Comparison of ENCODE assay signal across 1 cellular context in the genomic region with DNA sequence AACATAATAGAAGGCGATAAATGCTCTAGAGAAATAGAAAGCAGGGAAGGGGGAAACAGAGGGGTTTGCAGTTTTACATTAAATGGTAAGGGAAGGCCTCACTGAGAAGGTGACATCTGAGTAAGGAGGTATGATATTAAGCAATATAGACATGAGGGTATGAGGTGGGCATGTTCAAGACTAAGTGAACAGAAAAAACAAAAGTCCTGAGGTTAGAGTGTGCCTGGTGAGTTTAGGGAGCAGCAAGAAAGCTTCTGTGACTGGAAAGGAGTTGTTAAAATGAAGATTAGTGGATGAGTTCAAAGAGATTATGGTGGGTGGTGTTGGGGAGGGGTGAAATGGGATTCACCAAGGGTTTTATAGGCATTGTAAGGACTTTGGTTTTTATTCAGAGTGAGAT.
TF ChIP-seq lines count a peak whose summit lies in the region.

No MANE protein-coding gene starts in this region.

TF ChIP-seq in WTC11, 78 proteins besides CTCF, POLR2A, EP300 and RAD21:
- TF ChIP-seq CREB1 (CRISPR knock-in tag; IDR thresholded peaks at IDR 0.05) (no peak), NR1H2 (CRISPR knock-in tag; IDR thresholded peaks at IDR 0.05) (no peak), FOXK1 (CRISPR knock-in tag; IDR thresholded peaks at IDR 0.05) (no peak)
- TF ChIP-seq, protein P1, sequence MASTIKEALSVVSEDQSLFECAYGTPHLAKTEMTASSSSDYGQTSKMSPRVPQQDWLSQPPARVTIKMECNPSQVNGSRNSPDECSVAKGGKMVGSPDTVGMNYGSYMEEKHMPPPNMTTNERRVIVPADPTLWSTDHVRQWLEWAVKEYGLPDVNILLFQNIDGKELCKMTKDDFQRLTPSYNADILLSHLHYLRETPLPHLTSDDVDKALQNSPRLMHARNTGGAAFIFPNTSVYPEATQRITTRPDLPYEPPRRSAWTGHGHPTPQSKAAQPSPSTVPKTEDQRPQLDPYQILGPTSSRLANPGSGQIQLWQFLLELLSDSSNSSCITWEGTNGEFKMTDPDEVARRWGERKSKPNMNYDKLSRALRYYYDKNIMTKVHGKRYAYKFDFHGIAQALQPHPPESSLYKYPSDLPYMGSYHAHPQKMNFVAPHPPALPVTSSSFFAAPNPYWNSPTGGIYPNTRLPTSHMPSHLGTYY (CRISPR knock-in tag; IDR thresholded peaks at IDR 0.05) = no peak
